ENCODE assay signal across 8 cellular contexts in genomic region chr20:3238616-3239025, GRCh38. TPM values are rescaled to one million over a fixed set of nuclear protein-coding genes. Genes with fewer than 3 reads are reported as not detected.
DNase-seq lines count a peak whose midpoint lies in the region; ATAC-seq, FAIRE-seq and TF ChIP-seq lines count a peak whose summit lies in the region.

No MANE protein-coding gene starts in this region.

- TF ChIP-seq POLR2A in GM12892 (IDR thresholded peaks at IDR 0.05; ENCODE audit: low read depth, low read length) (no peak), transverse colon (IDR thresholded peaks at IDR 0.05) (no peak)

- peaks cover 56% of the 10 kb centered on the region for H3K27me3 Mint-ChIP-seq in WTC11 (ENCODE audit: low read depth)

- H3K36me3 ChIP-seq in effector memory CD4-positive, alpha-beta T cell (ENCODE audit: control insufficient read depth, insufficient read depth, low read length): no peaks in the 10 kb centered on the region
- H3K36me3 ChIP-seq in muscle layer of duodenum (ENCODE audit: control insufficient read depth in 1 of 2, insufficient read depth in 2 of 2, low read length in 2 of 2) (no peaks in the 10 kb centered on the region), transverse colon (no peaks in the 10 kb centered on the region)

- H3K4me3 ChIP-seq in HL-60 (replicated peaks; ENCODE audit: insufficient read depth, low read length) (peak overlapping the region; percentile 77), muscle layer of duodenum (ENCODE audit: low read depth in 1 of 2, low read length in 2 of 2) (peak overlapping the region; percentile 16 to 91), transverse colon (peak overlapping the region; percentile 47 to 83 (median 61))
- peak overlapping the region; percentile 86 for H3K4me3 ChIP-seq in effector memory CD4-positive, alpha-beta T cell (ENCODE audit: insufficient read depth, low read depth, low read length, poor library complexity, severe bottlenecking)

- H3K27ac Mint-ChIP-seq in WTC11: no peak overlapping the region

- peaks cover 55% of the 10 kb centered on the region for H3K27me3 ChIP-seq in HL-60 (ENCODE audit: insufficient read depth, poor library complexity, severe bottlenecking)
- H3K27me3 ChIP-seq in effector memory CD4-positive, alpha-beta T cell (replicated peaks; ENCODE audit: control insufficient read depth, insufficient read depth, low read length, poor library complexity, severe bottlenecking): peaks cover 14% of the 10 kb centered on the region
- H3K27me3 ChIP-seq in muscle layer of duodenum (ENCODE audit: low read depth, low read length): peaks cover 37% of the 10 kb centered on the region
- peaks cover 89% of the 10 kb centered on the region for H3K27me3 ChIP-seq in transverse colon

- H3K27ac ChIP-seq in HL-60 (replicated peaks) (no peak overlapping the region), muscle layer of duodenum (ENCODE audit: low read length) (no peak overlapping the region), transverse colon (no peak overlapping the region)
- H3K27ac ChIP-seq in effector memory CD4-positive, alpha-beta T cell (ENCODE audit: insufficient read depth, low read length, poor library complexity, severe bottlenecking): no peak overlapping the region

- CTCF ChIA-PET in WTC11 (lab: Charles Lee): interaction anchor here (0.6 to 3.6 kb wide), 8 partner anchors 10 to 185 kb away, joined by 3 to 92 read pairs (median 6); no protein-coding TSS in a partner anchor

- peak; percentile 9 for ATAC-seq in WTC11
- ATAC-seq in HG03045 (IDR thresholded peaks at IDR 0.05; ENCODE audit: unreplicated experiment): no peak

- FAIRE-seq in GM12892 (lab: Jason Lieb, UNC): no peak

- H3K36me3 Mint-ChIP-seq in WTC11: no peaks in the 10 kb centered on the region

- H3K4me1 Mint-ChIP-seq in WTC11: peaks cover 26% of the 10 kb centered on the region

- POLR2A ChIA-PET in WTC11 (lab: Charles Lee): interaction anchor here (1.3 to 2.0 kb wide), 4 partner anchors 11 to 30 kb away, joined by 3 to 25 read pairs (median 6); partner anchors contain the start of gene ITPA

- H3K4me1 ChIP-seq in effector memory CD4-positive, alpha-beta T cell (ENCODE audit: control insufficient read depth, insufficient read depth, low read length, poor library complexity, severe bottlenecking): peaks cover 13% of the 10 kb centered on the region
- peaks cover 0 to 22% of the 10 kb centered on the region in 2 donors for H3K4me1 ChIP-seq in muscle layer of duodenum (ENCODE audit: control insufficient read depth in 1 of 2, insufficient read depth in 2 of 2, low read length in 2 of 2)
- peaks cover 6 to 25% (median 18%) of the 10 kb centered on the region in 4 donors for H3K4me1 ChIP-seq in transverse colon

- no peak for TF ChIP-seq EP300 in transverse colon (IDR thresholded peaks at IDR 0.05; ENCODE audit: low read depth)

- H3K9me3 Mint-ChIP-seq in WTC11: no peaks in the 10 kb centered on the region

- H3K9me3 ChIP-seq in effector memory CD4-positive, alpha-beta T cell (ENCODE audit: control insufficient read depth, low read length): no peaks in the 10 kb centered on the region
- H3K9me3 ChIP-seq in muscle layer of duodenum (ENCODE audit: control insufficient read depth in 1 of 2, low read length in 2 of 2) (no peaks in the 10 kb centered on the region), transverse colon (no peaks in the 10 kb centered on the region)

- H3K4me3 Mint-ChIP-seq in WTC11: peak overlapping the region; percentile 75

- DNase-seq in GM12892 (ENCODE audit: insufficient read length): peak; percentile 67
- DNase-seq in HL-60 (ENCODE audit: low read depth in 1 of 2, low spot score in 1 of 2): peak in 1 of 2 experiments; percentile 27
- DNase-seq in WTC11 (ENCODE audit: low spot score): peak; percentile 69
- DNase-seq in effector memory CD4-positive, alpha-beta T cell: peak in 2 of 3 donors; percentile 12 to 14
- peak; percentile 35 for DNase-seq in transverse colon
- no peak for DNase-seq in hypothalamus (lab: John Stamatoyannopoulos, UW)

- intact Hi-C loops in transverse colon (cut with DNase I; ENCODE audit: low total_unique reads): no loop called here

- in situ Hi-C loops in transverse colon (cut with MboI; ENCODE audit: low pct_ligation_motif_present in 1 of 4, low pct_unique_long_range_greater_than_20kb in 1 of 4, low sequenced_read_pairs in 3 of 4): no loop called here

- no peak for TF ChIP-seq CTCF in HL-60 (IDR thresholded peaks at IDR 0.05; ENCODE audit: insufficient read depth, low read length)
- TF ChIP-seq CTCF in WTC11 (IDR thresholded peaks at IDR 0.05): no peak
- TF ChIP-seq CTCF in transverse colon (IDR thresholded peaks at IDR 0.05): no peak

- WGBS in transverse colon (ENCODE audit: low coverage in 1 of 2), 2 donors: 1% methylated on average over 48 of the region's 48 CpGs; no CpG with 5 or more reads in 1 of the 2 donors

TF ChIP-seq in WTC11, 78 proteins besides CTCF, POLR2A, EP300 and RAD21:
- TF ChIP-seq USF1 (CRISPR knock-in tag; IDR thresholded peaks at IDR 0.05): peak; percentile 13; the same call in 1 of the 2 replicates
- TF ChIP-seq NR3C1 (CRISPR knock-in tag; conservative IDR thresholded peaks at IDR 0.05; ENCODE audit: low read depth): no peak
- TF ChIP-seq E2F4 (CRISPR knock-in tag; IDR thresholded peaks at IDR 0.05; ENCODE audit: borderline replicate concordance, low read depth): 0 out of 2 replicates have a peak, but pooled peaks have one; percentile 11

RNA-seq across cellular contexts. Expression of gene SLC4A11, which starts 0.4 kb away (rescaled TPM):
- not detected for polyA plus RNA-seq in GM12892 (2012; ENCODE audit: missing spikeins)
- total RNA-seq in WTC11 (2021): 30.4 to 39.5 TPM (median 34.5 TPM) in 3 replicates
- 1 to 10 TPM in 1 of 4 donors, under 1 TPM in 3; 0.20 to 1.4 (median 0.69) TPM for total RNA-seq in transverse colon

RNA-seq across cellular contexts. Expression of gene ITPA, which starts 29.3 kb away (rescaled TPM):
- 55.7 TPM for polyA plus RNA-seq in GM12892 (2012; ENCODE audit: missing spikeins)
- total RNA-seq in WTC11 (2021): 83.4 to 104 TPM (median 88.5 TPM) in 3 replicates
- 10 to 100 TPM; 15.0 to 95.7 (median 39.6) TPM for total RNA-seq in transverse colon

RNA-seq across cellular contexts. Expression of gene DDRGK1, which starts 34.1 kb away (rescaled TPM):
- 19.3 TPM for polyA plus RNA-seq in GM12892 (2012; ENCODE audit: missing spikeins)
- total RNA-seq in WTC11 (2021) (46.4 to 60.6 TPM (median 52.7 TPM) in 3 replicates), transverse colon (10 to 100 TPM; 47.0 to 85.6 (median 80.4) TPM)

Comparison
In these comparisons a context has a peak if more than half of its experiments do, and no peak if none do; other contexts are left out.
1. DNase-seq: peak in GM12892 (single experiment), WTC11 (single experiment), effector memory CD4-positive, alpha-beta T cell (2 of 3) and transverse colon (single experiment); none in hypothalamus (0 of 51).
2. RNA of gene SLC4A11, which starts 0.4 kb away (total RNA-seq): 30.4 to 39.5 TPM in WTC11; 0.20 to 1.4 TPM in transverse colon; every median in the first group is over 10 times any median in the second.
3. Peak in every context shown above with its lines, with median percentiles within 50 percentile points of each other: H3K4me3 ChIP-seq.